1 cellular context compared by ENCODE assay signal in the genomic region with DNA sequence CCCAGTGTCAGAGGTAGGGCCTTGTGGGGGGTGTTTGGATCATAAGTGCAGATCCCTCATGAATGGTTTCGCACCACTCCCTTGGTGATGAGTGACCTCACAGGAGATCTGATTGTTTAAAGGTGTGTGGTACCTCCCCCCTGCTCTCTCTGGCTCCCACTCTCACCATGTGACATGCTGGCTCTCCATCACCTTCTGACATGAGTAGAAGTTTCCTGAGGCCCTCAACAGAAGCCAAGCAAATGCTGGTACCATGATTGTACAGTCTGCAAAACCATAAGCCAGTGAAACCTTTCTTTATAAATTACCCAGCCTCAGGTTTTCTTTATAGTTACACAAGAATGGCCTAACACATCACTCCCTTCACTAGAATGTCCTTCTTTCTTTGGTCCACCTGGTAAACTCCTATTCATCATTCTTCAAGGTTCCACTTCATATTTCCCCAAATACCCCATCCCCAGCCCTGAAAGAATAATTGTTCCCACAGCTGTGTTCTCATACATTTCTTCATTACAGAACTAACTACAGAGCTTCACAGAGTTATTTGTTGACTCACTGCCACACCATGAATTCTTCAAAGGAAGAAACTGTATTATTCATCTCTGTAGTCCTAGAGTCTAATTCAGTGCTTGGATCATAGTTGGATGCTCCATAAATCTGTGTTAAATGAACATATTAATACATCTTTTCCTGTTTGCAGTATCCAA.
A peak's percentile ranks its signal among the peaks of the same experiment; 100 is the strongest.
TF ChIP-seq lines count a peak whose summit lies in the region.

No MANE protein-coding gene starts in this region.

TF ChIP-seq in GM12878, 131 proteins besides CTCF, POLR2A, EP300 and RAD21 (continued from another document):
- TF ChIP-seq MEF2B (IDR thresholded peaks at IDR 0.05; ENCODE audit: partially characterized antibody, poor library complexity, severe bottlenecking), result peak; percentile 9
- TF ChIP-seq, protein P1, sequence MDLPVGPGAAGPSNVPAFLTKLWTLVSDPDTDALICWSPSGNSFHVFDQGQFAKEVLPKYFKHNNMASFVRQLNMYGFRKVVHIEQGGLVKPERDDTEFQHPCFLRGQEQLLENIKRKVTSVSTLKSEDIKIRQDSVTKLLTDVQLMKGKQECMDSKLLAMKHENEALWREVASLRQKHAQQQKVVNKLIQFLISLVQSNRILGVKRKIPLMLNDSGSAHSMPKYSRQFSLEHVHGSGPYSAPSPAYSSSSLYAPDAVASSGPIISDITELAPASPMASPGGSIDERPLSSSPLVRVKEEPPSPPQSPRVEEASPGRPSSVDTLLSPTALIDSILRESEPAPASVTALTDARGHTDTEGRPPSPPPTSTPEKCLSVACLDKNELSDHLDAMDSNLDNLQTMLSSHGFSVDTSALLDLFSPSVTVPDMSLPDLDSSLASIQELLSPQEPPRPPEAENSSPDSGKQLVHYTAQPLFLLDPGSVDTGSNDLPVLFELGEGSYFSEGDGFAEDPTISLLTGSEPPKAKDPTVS (IDR thresholded peaks at IDR 0.05; ENCODE audit: low read depth, low read length), result no peak
- no peak for TF ChIP-seq CHD2 (IDR thresholded peaks at IDR 0.05; ENCODE audit: borderline replicate concordance, low read depth, low read length)
- TF ChIP-seq, protein P2, sequence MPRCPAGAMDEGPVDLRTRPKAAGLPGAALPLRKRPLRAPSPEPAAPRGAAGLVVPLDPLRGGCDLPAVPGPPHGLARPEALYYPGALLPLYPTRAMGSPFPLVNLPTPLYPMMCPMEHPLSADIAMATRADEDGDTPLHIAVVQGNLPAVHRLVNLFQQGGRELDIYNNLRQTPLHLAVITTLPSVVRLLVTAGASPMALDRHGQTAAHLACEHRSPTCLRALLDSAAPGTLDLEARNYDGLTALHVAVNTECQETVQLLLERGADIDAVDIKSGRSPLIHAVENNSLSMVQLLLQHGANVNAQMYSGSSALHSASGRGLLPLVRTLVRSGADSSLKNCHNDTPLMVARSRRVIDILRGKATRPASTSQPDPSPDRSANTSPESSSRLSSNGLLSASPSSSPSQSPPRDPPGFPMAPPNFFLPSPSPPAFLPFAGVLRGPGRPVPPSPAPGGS (IDR thresholded peaks at IDR 0.05; ENCODE audit: borderline replicate concordance, insufficient read depth, low read depth, low read length, poor library complexity, severe bottlenecking), result peak; percentile 27
- no peak for TF ChIP-seq NR2C1 (IDR thresholded peaks at IDR 0.05)
- no peak for TF ChIP-seq SREBF1 (IDR thresholded peaks at IDR 0.05; ENCODE audit: low read length)
